Comparison of ENCODE assay signal across 8 cellular contexts in genomic region chr17:68512247-68512966, GRCh38. TPM values are rescaled to one million over a fixed set of nuclear protein-coding genes. Genes with fewer than 3 reads are reported as not detected.
DNase-seq lines count a peak whose midpoint lies in the region; ATAC-seq, FAIRE-seq and TF ChIP-seq lines count a peak whose summit lies in the region.

PRKAR1A (plus strand) TSS chr17:68512430; CDS start chr17:68515400, 2,970 bp downstream.

- H3K9me3 ChIP-seq in OCI-LY1 (ENCODE audit: low read length) = no peaks in the 10 kb centered on the region

- H3K36me3 ChIP-seq in OCI-LY1 (ENCODE audit: insufficient read depth, low read length) = peaks cover 35% of the 10 kb centered on the region

- H4K20me1 ChIP-seq in OCI-LY1 (ENCODE audit: insufficient read depth, low read length) = no peaks in the 10 kb centered on the region

- H3K4me2 ChIP-seq in OCI-LY1 (ENCODE audit: low read length) = peak within 1 kb of the TSS; percentile 85

- peak; percentile 69 for DNase-seq in D721Med (ENCODE audit: insufficient read length, low spot score)
- peak; percentile 96 for DNase-seq in HuH-7 (ENCODE audit: low spot score)
- peak; percentile 92 for DNase-seq in activated CD8-positive, alpha-beta memory T cell treated with anti-CD3 and anti-CD28 coated beads, Interleukin-2, amount 50 U/mL, for 4 hours
- peak; percentile 97 for DNase-seq in mesenteric fat pad (ENCODE audit: low spot score)
- peak; percentile 86 for DNase-seq in stimulated activated CD8-positive, alpha-beta memory T cell treated with anti-CD3 and anti-CD28 coated beads, Interleukin-15, amount 100 ng/mL, for 1 hour (ENCODE audit: low read depth)

- peak within 1 kb of the TSS; percentile 83 for H3K9ac ChIP-seq in OCI-LY1 (ENCODE audit: low read length)

- FAIRE-seq in D721Med (lab: Jason Lieb, UNC) = no peak

- peaks cover 43% of the 10 kb centered on the region for H3K79me2 ChIP-seq in OCI-LY1 (ENCODE audit: insufficient read depth, low read length)

- in situ Hi-C loops in endometrial microvascular endothelial cells (cut with HindIII; ENCODE audit: inconsistent ontology term, low pct_unique_long_range_greater_than_20kb, low sequenced_read_pairs) = no loop called here

- H2AFZ ChIP-seq in OCI-LY1 (ENCODE audit: low read length) = no peak within 1 kb of the TSS

- H3K27me3 ChIP-seq in OCI-LY1 (ENCODE audit: insufficient read depth, low read length) = no peaks in the 10 kb centered on the region

- TF ChIP-seq CTCF in D721Med (IDR thresholded peaks at IDR 0.05; ENCODE audit: insufficient read depth, missing control alignments) = no peak
- no peak for TF ChIP-seq CTCF in OCI-LY1 (IDR thresholded peaks at IDR 0.05; ENCODE audit: low read length)

- H3K9me2 ChIP-seq in OCI-LY1 (ENCODE audit: low read depth, low read length) = no peaks in the 10 kb centered on the region

- peak; percentile 88 for ATAC-seq in GM21526 (IDR thresholded peaks at IDR 0.05; ENCODE audit: low FRiP score, unreplicated experiment)

- peaks cover 43% of the 10 kb centered on the region for H3K4me1 ChIP-seq in OCI-LY1 (ENCODE audit: insufficient read depth, low read length, severe bottlenecking)

- H3K27ac ChIP-seq in OCI-LY1 (ENCODE audit: low read depth, low read length, poor library complexity, severe bottlenecking) = peak within 1 kb of the TSS; percentile 86

- H3K4me3 ChIP-seq in OCI-LY1 (ENCODE audit: low read depth, low read length, poor library complexity, severe bottlenecking) = peak within 1 kb of the TSS; percentile 80

- no peaks in the 10 kb centered on the region for H3F3A ChIP-seq in OCI-LY1 (ENCODE audit: insufficient read depth, low read length)

RNA-seq across cellular contexts. Expression of gene PRKAR1A, which starts in this region (rescaled TPM):
- total RNA-seq in endometrial microvascular endothelial cells (ENCODE audit: inconsistent ontology term) = 243 TPM
- 470 TPM for total RNA-seq in mesenteric fat pad

Comparison
In these comparisons a context has a peak if more than half of its experiments do, and no peak if none do; other contexts are left out.
1. Peak in every context shown above with its lines: DNase-seq, ATAC-seq, H3K4me3 ChIP-seq and H3K27ac ChIP-seq.